8 cellular contexts compared by ENCODE assay signal in the genomic region with DNA sequence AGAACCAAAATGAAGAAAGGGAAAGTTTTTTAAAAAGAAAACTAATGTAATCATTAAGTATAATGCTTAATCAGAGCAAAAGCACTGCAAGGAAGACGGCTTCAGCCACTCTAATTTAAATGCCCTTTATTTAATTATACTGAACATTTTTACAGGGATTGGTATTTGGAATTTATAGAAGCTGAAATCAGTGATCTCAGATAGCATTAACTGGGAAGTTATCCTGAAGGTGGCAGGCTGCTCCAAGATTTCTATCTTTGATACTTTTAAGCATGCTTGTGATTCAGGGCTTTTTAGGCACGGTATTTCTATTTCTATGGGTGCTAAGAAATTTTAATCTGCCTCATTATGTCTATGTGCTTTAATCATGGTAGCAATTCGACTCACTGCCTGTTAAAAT. TPM values are rescaled to one million over a fixed set of nuclear protein-coding genes. Genes with fewer than 3 reads are reported as not detected.
DNase-seq lines count a peak whose midpoint lies in the region; ATAC-seq and TF ChIP-seq lines count a peak whose summit lies in the region.
"Had no signal": no experiment of that assay in that cellular context is flagged by ENCODE, and none has a peak within 500 bp of the region (broad histone marks: within the 10 kb centered on the region; RNA-seq: fewer than 3 reads in every experiment).

No MANE protein-coding gene starts in this region.

- no peaks in the 10 kb centered on the region for H3K36me3 ChIP-seq in prostate gland

- no peaks in the 10 kb centered on the region for H3K9me3 ChIP-seq in prostate gland

- H3K4me1 ChIP-seq in prostate gland (replicated peaks): peaks cover 5% of the 10 kb centered on the region

- H3K27me3 ChIP-seq in prostate gland (replicated peaks; ENCODE audit: insufficient read depth): no peaks in the 10 kb centered on the region

- DNase-seq in Daoy (ENCODE audit: low read depth) (peak; percentile 26), LoVo (ENCODE audit: low spot score) (peak; percentile 53), SW 1271 (lab: John Stamatoyannopoulos, UW) (peak; percentile 8 to 47), foreskin melanocyte (peak; percentile 55), prostate gland (ENCODE audit: low spot score) (peak; percentile 19)

- WGBS in prostate gland: 24% methylated on average over 3 of the region's 3 CpGs

- no peak for ATAC-seq in HG03095 (IDR thresholded peaks at IDR 0.05; ENCODE audit: unreplicated experiment)
- ATAC-seq in GM21390 (IDR thresholded peaks at IDR 0.05; ENCODE audit: unreplicated experiment): no peak

- no peak for TF ChIP-seq POLR2A in prostate gland (IDR thresholded peaks at IDR 0.05)

- intact Hi-C loops in prostate gland (cut with DNase I): loop anchor here (1.0 to 10.0 kb wide), 2 partner anchors 160 to 274 kb away; no protein-coding TSS in a partner anchor

- TF ChIP-seq CTCF in prostate gland (IDR thresholded peaks at IDR 0.05): peak in 2 of 4 experiments; percentile 61 to 70

- peak overlapping the region; percentile 67 to 82 for H3K27ac ChIP-seq in prostate gland

- no peak overlapping the region for H3K4me3 ChIP-seq in prostate gland

RNA-seq across cellular contexts. Expression of gene NDUFAF4, which starts 1.3 kb away (rescaled TPM):
- total RNA-seq in Daoy (2014; rRNA removed; shearing (Covaris generic)): 38.8 and 52.0 TPM in 2 replicates
- total RNA-seq in prostate gland: 10 to 100 TPM; 15.6 to 29.9 TPM

RNA-seq across cellular contexts. Expression of gene KLHL32, which starts 25.5 kb away (rescaled TPM):
- under 0.01 TPM in 1 of 2 replicates, not detected in the other for total RNA-seq in Daoy (2014; rRNA removed; shearing (Covaris generic))
- 1 to 10 TPM in 1 of 2 donors, under 1 TPM in 1; 0.41 to 6.8 TPM for total RNA-seq in prostate gland
- total RNA-seq: subcutaneous adipose tissue had no signal
